ENCODE assay signal across 17 cellular contexts in the genomic region with DNA sequence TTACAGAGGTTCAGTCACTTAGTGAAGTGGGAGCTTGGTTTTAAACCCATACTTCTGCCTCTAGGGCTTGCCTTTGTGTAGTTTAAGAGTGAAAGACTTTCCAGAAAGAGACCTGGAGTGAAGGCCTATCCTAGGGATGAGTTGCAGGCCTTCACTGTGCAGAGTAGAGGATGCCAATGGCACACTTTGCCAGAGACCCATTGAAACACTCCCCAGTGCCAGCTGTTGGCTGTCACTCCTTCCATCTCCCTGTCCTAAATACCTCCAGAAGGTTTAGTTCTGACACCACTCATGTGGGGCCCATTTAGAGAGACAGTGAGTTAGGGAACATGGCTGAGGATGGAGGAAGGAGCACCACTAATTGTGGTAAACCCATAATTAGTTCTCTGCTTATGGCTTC. TPM values are rescaled to one million over a fixed set of nuclear protein-coding genes. Genes with fewer than 3 reads are reported as not detected.
A peak's percentile ranks its signal among the peaks of the same experiment; 100 is the strongest.
DNase-seq lines count a peak whose midpoint lies in the region; ATAC-seq and TF ChIP-seq lines count a peak whose summit lies in the region.
"Had no signal": no experiment of that assay in that cellular context is flagged by ENCODE, and none has a peak within 500 bp of the region (broad histone marks: within the 10 kb centered on the region; RNA-seq: fewer than 3 reads in every experiment).

No MANE protein-coding gene starts in this region.

- H3K27ac ChIP-seq in right atrium auricular region (no peak overlapping the region), heart right ventricle (no peak overlapping the region)
- H3K27ac ChIP-seq: 22Rv1, BLaER1, C4-2B, GM23248 had no signal

- H3K4me3 ChIP-seq in right atrium auricular region (no peak overlapping the region), heart right ventricle (no peak overlapping the region)
- H3K4me3 ChIP-seq: BLaER1, GM23248 had no signal

- ATAC-seq in Right ventricle myocardium inferior, result peak; percentile 65
- ATAC-seq in heart right ventricle, result peak in 5 of 8 donors; percentile 31 to 73 (median 62)
- ATAC-seq in left ventricle myocardium superior, result peak; percentile 79
- ATAC-seq in GM21576 (IDR thresholded peaks at IDR 0.05; ENCODE audit: unreplicated experiment), result no peak
- ATAC-seq: CD8-positive, alpha-beta T cell had no signal

- DNase-seq in Right ventricle myocardium inferior (ENCODE audit: missing footprints), result no peak
- no peak for DNase-seq in right atrium auricular region (ENCODE audit: low spot score)
- no peak for DNase-seq in heart right ventricle
- DNase-seq in cardiac septum (ENCODE audit: low spot score), result no peak
- no peak for DNase-seq in left ventricle myocardium superior
- DNase-seq: Caco-2; CD4-positive, CD25-positive, alpha-beta regulatory T cell; CD8-positive, alpha-beta T cell; DMS153; DND-41; H7; HCEC 1CT had no signal

- H3K27me3 ChIP-seq in right atrium auricular region, result no peaks in the 10 kb centered on the region
- H3K27me3 ChIP-seq in heart right ventricle, result no peaks in the 10 kb centered on the region
- H3K27me3 ChIP-seq: BLaER1 had no signal

- H3K9me3 ChIP-seq in right atrium auricular region, result no peaks in the 10 kb centered on the region
- no peaks in the 10 kb centered on the region for H3K9me3 ChIP-seq in heart right ventricle
- H3K9me3 ChIP-seq: BLaER1, Caco-2 had no signal

- TF ChIP-seq CTCF in right atrium auricular region (IDR thresholded peaks at IDR 0.05) (no peak), heart right ventricle (IDR thresholded peaks at IDR 0.05) (no peak)

- no peaks in the 10 kb centered on the region for H3K36me3 ChIP-seq in right atrium auricular region
- no peaks in the 10 kb centered on the region for H3K36me3 ChIP-seq in heart right ventricle
- H3K36me3 ChIP-seq: BLaER1 had no signal

- intact Hi-C loops in Right ventricle myocardium inferior (cut with DNase I), result loop anchor here (10.0 kb wide), 1 partner anchor 429 kb away; no protein-coding TSS in a partner anchor
- intact Hi-C loops in heart right ventricle (cut with DNase I), result loop anchor here in 9 of 10 donors (5.0 to 10.0 kb wide), 7 partner anchors 61 to 669 kb away; no protein-coding TSS in a partner anchor
- intact Hi-C loops in cardiac septum (cut with DNase I), result no loop called here
- intact Hi-C loops in left ventricle myocardium superior (cut with micrococcal nuclease), result loop anchor here (5.0 to 10.0 kb wide), 2 partner anchors 61 to 182 kb away; no protein-coding TSS in a partner anchor

- H3K4me1 ChIP-seq in right atrium auricular region (peaks cover 0 to 30% of the 10 kb centered on the region in 2 donors), heart right ventricle (peaks cover 0 to 47% (median 25%) of the 10 kb centered on the region in 9 donors)
- H3K4me1 ChIP-seq: BLaER1, Caco-2 had no signal

RNA-seq across cellular contexts. Expression of a gene that starts 31.5 kb away (rescaled TPM):
- 14.0 TPM for total RNA-seq in Right ventricle myocardium inferior
- total RNA-seq in right atrium auricular region, result 10 to 100 TPM; 11.4 to 19.2 TPM
- 10 to 100 TPM; 11.3 to 34.7 (median 23.7) TPM for total RNA-seq in heart right ventricle
- 1 to 10 TPM; 6.9 to 9.1 TPM for polyA plus RNA-seq in heart right ventricle
- 50.8 TPM for total RNA-seq in cardiac septum
- 8.8 TPM for total RNA-seq in left ventricle myocardium superior
